Comparison of ENCODE assay signal across 20 cellular contexts in the genomic region with DNA sequence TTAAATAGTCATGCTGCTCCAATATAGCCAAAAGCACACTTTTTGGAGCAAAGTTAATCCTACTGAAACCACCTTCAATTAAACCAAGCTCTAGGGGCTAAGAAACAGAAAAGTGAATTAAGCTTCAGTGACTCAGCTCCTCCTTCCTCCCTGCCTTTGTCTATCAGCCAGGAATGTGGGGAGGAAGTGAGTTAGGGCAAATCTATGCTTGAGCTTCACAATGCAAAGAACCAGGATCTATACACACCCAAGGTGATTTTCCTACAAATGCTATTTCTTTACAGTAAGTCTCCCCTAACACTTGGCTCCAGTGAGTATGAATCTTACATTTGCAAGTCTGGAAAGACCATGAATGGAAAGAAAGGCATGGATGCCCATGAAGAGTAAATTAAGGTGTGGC.
A peak's percentile ranks its signal among the peaks of the same experiment; 100 is the strongest.
DNase-seq lines count a peak whose midpoint lies in the region; ATAC-seq, FAIRE-seq and TF ChIP-seq lines count a peak whose summit lies in the region.
"Had no signal": no experiment of that assay in that cellular context is flagged by ENCODE, and none has a peak within 500 bp of the region (broad histone marks: within the 10 kb centered on the region; RNA-seq: fewer than 3 reads in every experiment).

No MANE protein-coding gene starts in this region.

- H4K20me1 ChIP-seq in keratinocyte (ENCODE audit: control insufficient read depth, extremely low read depth, insufficient read depth, low read length), result no peaks in the 10 kb centered on the region
- H4K20me1 ChIP-seq: BLaER1 had no signal

- dilution Hi-C loops in keratinocyte (cut with MboI; ENCODE audit: extremely low pct_ligation_motif_present, low sequenced_read_pairs), result no loop called here

- intact Hi-C loops in body of pancreas (cut with DNase I), result no loop called here

- H3K79me2 ChIP-seq in keratinocyte (ENCODE audit: control insufficient read depth, insufficient read depth, low read length), result no peaks in the 10 kb centered on the region

- TF ChIP-seq RAD21 in Ishikawa (IDR thresholded peaks at IDR 0.05; ENCODE audit: low read depth), result no peak

- H3K4me1 ChIP-seq in keratinocyte (ENCODE audit: control insufficient read depth, extremely low read depth, insufficient read depth, low read length) (peaks cover 50% of the 10 kb centered on the region), body of pancreas (no peaks in the 10 kb centered on the region)
- H3K4me1 ChIP-seq: BLaER1, heart left ventricle had no signal

- no peaks in the 10 kb centered on the region for H3K9me3 ChIP-seq in keratinocyte (ENCODE audit: control insufficient read depth, low read depth, low read length)
- no peaks in the 10 kb centered on the region for H3K9me3 ChIP-seq in body of pancreas
- H3K9me3 ChIP-seq: BLaER1, heart left ventricle had no signal

- TF ChIP-seq CTCF in astrocyte of the spinal cord (IDR thresholded peaks at IDR 0.05; ENCODE audit: low read depth, low read length) (no peak), keratinocyte (optimal IDR thresholded peaks at IDR 0.05 in 1 of 3, IDR thresholded peaks at IDR 0.05 in 1 of 3, conservative IDR thresholded peaks at IDR 0.05 in 1 of 3; ENCODE audit: extremely low read depth in 1 of 3, insufficient read depth in 2 of 3, low read length in 3 of 3) (no peak), body of pancreas (IDR thresholded peaks at IDR 0.05) (no peak)

- peak; percentile 100 for FAIRE-seq in keratinocyte (lab: Jason Lieb, UNC)

- DNase-seq in AG08395 (ENCODE audit: low spot score) (peak; percentile 47), astrocyte of the spinal cord (ENCODE audit: low read depth, low spot score) (peak; percentile 65), keratinocyte (ENCODE audit: low read depth, low spot score) (peak; percentile 64), body of pancreas (no peak), DMS79 treated with DMSO at 0.1 percent for 48 hours (lab: John Stamatoyannopoulos, UW) (no peak)
- no peak for DNase-seq in stimulated activated CD4-positive, alpha-beta T cell treated with anti-CD3 and anti-CD28 coated beads, Interleukin-1b, Interleukin-23, amount 100 ng/mL, for 48 hours
- no peak for DNase-seq in stimulated activated CD8-positive, alpha-beta memory T cell treated with anti-CD3 and anti-CD28 coated beads, Interleukin-4, amount 100 ng/mL, for 48 hours
- DNase-seq: activated CD8-positive, alpha-beta memory T cell treated with anti-CD3 and anti-CD28 coated beads, Interleukin-2, amount 10 ng/mL, durations not matched to agents 7 days and 5 days; activated naive CD8-positive, alpha-beta T cell treated with anti-CD3 and anti-CD28 coated beads, Interleukin-2, amount 10 ng/mL, durations not matched to agents 7 days and 5 days; dorsolateral prefrontal cortex; GF-D8; heart left ventricle; NCI-H345; posterior cingulate gyrus; stimulated activated CD4-positive, alpha-beta T cell treated with anti-CD3 and anti-CD28 coated beads, Interleukin-2, amount 100 ng/mL, for 24 hours; stimulated activated naive CD4-positive, alpha-beta T cell had no signal

- H3K36me3 ChIP-seq in keratinocyte (ENCODE audit: control insufficient read depth in 2 of 2, extremely low read depth in 1 of 2, insufficient read depth in 2 of 2, low read length in 2 of 2), result no peaks in the 10 kb centered on the region
- no peaks in the 10 kb centered on the region for H3K36me3 ChIP-seq in body of pancreas (replicated peaks in 1 of 2; ENCODE audit: insufficient read depth in 1 of 2, low read depth in 2 of 2)
- H3K36me3 ChIP-seq: BLaER1, heart left ventricle had no signal

- H3K27me3 ChIP-seq in keratinocyte (ENCODE audit: control insufficient read depth, extremely low read depth, insufficient read depth, low read length) (no peaks in the 10 kb centered on the region), body of pancreas (no peaks in the 10 kb centered on the region)
- H3K27me3 ChIP-seq: BLaER1, heart left ventricle had no signal

- TF ChIP-seq POLR2A in body of pancreas (IDR thresholded peaks at IDR 0.05), result no peak

- peak; percentile 76; the same call in 1 of the 2 replicates for TF ChIP-seq EP300 in Ishikawa (IDR thresholded peaks at IDR 0.05; ENCODE audit: borderline replicate concordance)

- no peak for ATAC-seq in body of pancreas
- ATAC-seq: activated CD8-positive, alpha-beta memory T cell treated with anti-CD3 and anti-CD28 coated beads, Interleukin-2, amount 10 ng/mL, durations not matched to agents 7 days and 5 days; heart left ventricle; Right ventricle myocardium inferior had no signal

- no peak overlapping the region for H3K4me3 ChIP-seq in astrocyte of the spinal cord (ENCODE audit: low read depth, low read length)
- H3K4me3 ChIP-seq in keratinocyte (ENCODE audit: control insufficient read depth in 2 of 3, extremely low read depth in 1 of 3, insufficient read depth in 2 of 3, low read depth in 1 of 3, low read length in 3 of 3), result peak overlapping the region in 1 of 3 experiments; percentile 30
- H3K4me3 ChIP-seq in body of pancreas, result no peak overlapping the region
- H3K4me3 ChIP-seq: BLaER1, dorsolateral prefrontal cortex, heart left ventricle had no signal

- H3K4me2 ChIP-seq in keratinocyte (ENCODE audit: control insufficient read depth, extremely low read depth, insufficient read depth, low read depth, low read length), result peak overlapping the region; percentile 75
- H3K4me2 ChIP-seq: BLaER1 had no signal

- H3K27ac ChIP-seq in keratinocyte (ENCODE audit: control insufficient read depth, insufficient read depth, low read length) (peak overlapping the region; percentile 99), body of pancreas (no peak overlapping the region)
- H3K27ac ChIP-seq: BLaER1, dorsolateral prefrontal cortex, heart left ventricle, HL-60 had no signal

- no peak overlapping the region for H2AFZ ChIP-seq in keratinocyte (ENCODE audit: control insufficient read depth, low read length)

- peak overlapping the region; percentile 76 for H3K9ac ChIP-seq in keratinocyte (ENCODE audit: control insufficient read depth, extremely low read depth, insufficient read depth, low read length)
- H3K9ac ChIP-seq: BLaER1 had no signal

- in situ Hi-C loops in astrocyte of the spinal cord (cut with HindIII; ENCODE audit: low sequenced_read_pairs), result no loop called here

- no peaks in the 10 kb centered on the region for H3K9me1 ChIP-seq in keratinocyte (ENCODE audit: control insufficient read depth, extremely low read depth, insufficient read depth, low read length)

TF ChIP-seq in Ishikawa, 13 proteins besides CTCF, POLR2A, EP300 and RAD21:
- TF ChIP-seq TCF12 (IDR thresholded peaks at IDR 0.05; ENCODE audit: low read depth) (peak; percentile 46; the same call in 1 of the 2 replicates), EGR1 (IDR thresholded peaks at IDR 0.05) (no peak), FOXM1 (IDR thresholded peaks at IDR 0.05; ENCODE audit: borderline replicate concordance, low read depth) (peak; percentile 50; the same call in 1 of the 2 replicates), NFIC (IDR thresholded peaks at IDR 0.05) (peak; percentile 52), TEAD4 (IDR thresholded peaks at IDR 0.05) (peak; percentile 84), CREB1 (IDR thresholded peaks at IDR 0.05; ENCODE audit: low read depth) (no peak)
- TF ChIP-seq, protein P1, sequence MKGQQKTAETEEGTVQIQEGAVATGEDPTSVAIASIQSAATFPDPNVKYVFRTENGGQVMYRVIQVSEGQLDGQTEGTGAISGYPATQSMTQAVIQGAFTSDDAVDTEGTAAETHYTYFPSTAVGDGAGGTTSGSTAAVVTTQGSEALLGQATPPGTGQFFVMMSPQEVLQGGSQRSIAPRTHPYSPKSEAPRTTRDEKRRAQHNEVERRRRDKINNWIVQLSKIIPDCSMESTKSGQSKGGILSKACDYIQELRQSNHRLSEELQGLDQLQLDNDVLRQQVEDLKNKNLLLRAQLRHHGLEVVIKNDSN (IDR thresholded peaks at IDR 0.05), result no peak

Comparison
In these comparisons a context has a peak if more than half of its experiments do, and no peak if none do; other contexts are left out.
1. DNase-seq: peak in AG08395 (single experiment), astrocyte of the spinal cord (single experiment) and keratinocyte (single experiment); none in stimulated activated CD4-positive, alpha-beta T cell treated with anti-CD3 and anti-CD28 coated beads, Interleukin-1b, Interleukin-23, amount 100 ng/mL, for 48 hours (single experiment), body of pancreas (0 of 4), DMS79 treated with DMSO at 0.1 percent for 48 hours (single experiment) and stimulated activated CD8-positive, alpha-beta memory T cell treated with anti-CD3 and anti-CD28 coated beads, Interleukin-4, amount 100 ng/mL, for 48 hours (single experiment).